ENCODE assay signal across 1 cellular context in the genomic region with DNA sequence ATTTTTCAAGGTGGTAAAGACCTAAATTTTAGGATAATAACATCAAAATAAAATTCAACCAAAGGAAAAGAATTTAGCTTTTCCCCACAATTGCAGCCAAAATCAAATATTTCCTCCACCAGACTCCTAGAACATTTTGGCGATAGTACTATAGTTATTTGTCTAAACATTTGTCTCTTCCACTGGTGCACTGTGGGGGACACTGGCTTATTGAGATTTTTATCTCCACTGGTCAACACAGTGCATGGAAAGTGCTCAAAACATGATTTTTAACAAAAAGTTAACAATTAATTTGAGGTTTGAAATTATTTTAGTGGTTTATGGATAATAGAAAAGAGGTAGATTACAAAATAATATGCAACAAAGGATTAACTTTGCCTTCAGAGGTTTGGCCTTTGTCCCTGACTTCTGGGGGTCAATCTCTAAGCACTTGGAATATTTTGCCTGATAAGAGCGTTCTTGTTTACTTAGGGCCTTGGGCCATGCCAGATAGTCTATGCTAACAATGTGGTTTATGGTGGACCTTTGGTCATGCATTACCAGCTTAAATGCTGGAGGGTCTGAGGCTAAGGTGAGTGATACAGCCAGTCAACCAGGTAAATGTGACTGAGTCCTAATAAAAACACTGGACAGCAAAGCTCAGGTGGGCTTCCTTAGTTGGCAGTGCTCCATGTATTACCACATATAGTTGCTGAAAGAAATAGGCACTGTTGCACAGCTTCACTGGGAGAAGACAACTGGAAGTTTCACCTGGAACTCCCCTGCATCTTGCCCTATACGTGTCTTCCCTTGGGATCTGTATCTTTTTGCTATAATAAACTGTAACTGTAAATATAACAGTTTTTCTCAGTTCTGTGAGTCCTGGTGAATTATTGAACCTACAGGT.
TF ChIP-seq lines count a peak whose summit lies in the region.

No MANE protein-coding gene starts in this region.

TF ChIP-seq in HepG2, 621 proteins besides CTCF, POLR2A, EP300 and RAD21 (continued from another document and continues in another):
- TF ChIP-seq, protein P1, sequence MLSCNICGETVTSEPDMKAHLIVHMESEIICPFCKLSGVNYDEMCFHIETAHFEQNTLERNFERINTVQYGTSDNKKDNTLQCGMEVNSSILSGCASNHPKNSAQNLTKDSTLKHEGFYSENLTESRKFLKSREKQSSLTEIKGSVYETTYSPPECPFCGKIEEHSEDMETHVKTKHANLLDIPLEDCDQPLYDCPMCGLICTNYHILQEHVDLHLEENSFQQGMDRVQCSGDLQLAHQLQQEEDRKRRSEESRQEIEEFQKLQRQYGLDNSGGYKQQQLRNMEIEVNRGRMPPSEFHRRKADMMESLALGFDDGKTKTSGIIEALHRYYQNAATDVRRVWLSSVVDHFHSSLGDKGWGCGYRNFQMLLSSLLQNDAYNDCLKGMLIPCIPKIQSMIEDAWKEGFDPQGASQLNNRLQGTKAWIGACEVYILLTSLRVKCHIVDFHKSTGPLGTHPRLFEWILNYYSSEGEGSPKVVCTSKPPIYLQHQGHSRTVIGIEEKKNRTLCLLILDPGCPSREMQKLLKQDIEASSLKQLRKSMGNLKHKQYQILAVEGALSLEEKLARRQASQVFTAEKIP (CRISPR knock-in tag; IDR thresholded peaks at IDR 0.05; ENCODE audit: borderline replicate concordance), result no peak
- TF ChIP-seq MYNN (CRISPR knock-in tag; IDR thresholded peaks at IDR 0.05; ENCODE audit: low read depth) (no peak), REL (CRISPR knock-in tag; conservative IDR thresholded peaks at IDR 0.05) (no peak), ZNF792 (CRISPR knock-in tag; IDR thresholded peaks at IDR 0.05) (0 out of 2 replicates have a peak, but pooled peaks have one; percentile 37), ZNF350 (CRISPR knock-in tag; IDR thresholded peaks at IDR 0.05; ENCODE audit: borderline replicate concordance, low read depth) (no peak), NFE2L2 (IDR thresholded peaks at IDR 0.05; ENCODE audit: low read length) (no peak), ZNF781 (CRISPR knock-in tag; IDR thresholded peaks at IDR 0.05; ENCODE audit: borderline replicate concordance, not compliant biosample characterization) (no peak), ZNF263 (CRISPR knock-in tag; IDR thresholded peaks at IDR 0.05) (no peak), PLRG1 (conservative IDR thresholded peaks at IDR 0.05) (no peak), HNRNPLL (IDR thresholded peaks at IDR 0.05; ENCODE audit: low read depth, low read length, poor library complexity, severe bottlenecking) (no peak), POLR2G (IDR thresholded peaks at IDR 0.05; ENCODE audit: low read depth, low read length) (no peak), HOXA7 (CRISPR knock-in tag; IDR thresholded peaks at IDR 0.05) (no peak), RXRA (CRISPR knock-in tag; IDR thresholded peaks at IDR 0.05) (peak; percentile 59; the same call in 1 of the 2 replicates), ATF3 (CRISPR knock-in tag; IDR thresholded peaks at IDR 0.05) (peak; percentile 30; the same call in 1 of the 2 replicates), SOX13 (IDR thresholded peaks at IDR 0.05) (no peak), SOX13 (CRISPR knock-in tag; conservative IDR thresholded peaks at IDR 0.05 in 1 of 2, IDR thresholded peaks at IDR 0.05 in 1 of 2) (peak in 1 of 2 experiments; percentile 93; a peak in 2 of 4 replicates), PITX1 (CRISPR knock-in tag; IDR thresholded peaks at IDR 0.05) (peak; percentile 97), ZNF713 (CRISPR knock-in tag; IDR thresholded peaks at IDR 0.05) (no peak), HBP1 (CRISPR knock-in tag; IDR thresholded peaks at IDR 0.05; ENCODE audit: low read depth) (no peak), SOX6 (IDR thresholded peaks at IDR 0.05) (no peak), SOX6 (CRISPR knock-in tag; IDR thresholded peaks at IDR 0.05) (peak; percentile 91), IRF2 (CRISPR knock-in tag; IDR thresholded peaks at IDR 0.05) (0 out of 2 replicates have a peak, but pooled peaks have one; percentile 22), MTF1 (CRISPR knock-in tag; IDR thresholded peaks at IDR 0.05) (no peak), SIN3B (IDR thresholded peaks at IDR 0.05; ENCODE audit: low read length) (no peak), ETV6 (CRISPR knock-in tag; conservative IDR thresholded peaks at IDR 0.05) (no peak), ZSCAN29 (CRISPR knock-in tag; conservative IDR thresholded peaks at IDR 0.05) (peak; percentile 82; the same call in 1 of the 2 replicates), NCOA2 (CRISPR knock-in tag; IDR thresholded peaks at IDR 0.05) (peak; percentile 82), MXD4 (CRISPR knock-in tag; IDR thresholded peaks at IDR 0.05) (0 out of 2 replicates have a peak, but pooled peaks have one; percentile 25), NRL (CRISPR knock-in tag; IDR thresholded peaks at IDR 0.05; ENCODE audit: borderline replicate concordance) (no peak), NFYB (CRISPR knock-in tag; IDR thresholded peaks at IDR 0.05) (no peak), RFX3 (CRISPR knock-in tag; IDR thresholded peaks at IDR 0.05) (no peak), ZBTB20 (CRISPR knock-in tag; IDR thresholded peaks at IDR 0.05; ENCODE audit: borderline replicate concordance, low read depth) (peak; percentile 37; the same call in 1 of the 2 replicates), ZNF543 (CRISPR knock-in tag; IDR thresholded peaks at IDR 0.05) (0 out of 2 replicates have a peak, but pooled peaks have one; percentile 34), NFRKB (IDR thresholded peaks at IDR 0.05) (no peak), ZNF160 (CRISPR knock-in tag; IDR thresholded peaks at IDR 0.05) (no peak), ATF7-NPFF (CRISPR knock-in tag; IDR thresholded peaks at IDR 0.05; ENCODE audit: low read depth) (no peak), BCL6 (CRISPR knock-in tag; IDR thresholded peaks at IDR 0.05) (peak; percentile 65; the same call in 1 of the 2 replicates)
- TF ChIP-seq, protein P2, sequence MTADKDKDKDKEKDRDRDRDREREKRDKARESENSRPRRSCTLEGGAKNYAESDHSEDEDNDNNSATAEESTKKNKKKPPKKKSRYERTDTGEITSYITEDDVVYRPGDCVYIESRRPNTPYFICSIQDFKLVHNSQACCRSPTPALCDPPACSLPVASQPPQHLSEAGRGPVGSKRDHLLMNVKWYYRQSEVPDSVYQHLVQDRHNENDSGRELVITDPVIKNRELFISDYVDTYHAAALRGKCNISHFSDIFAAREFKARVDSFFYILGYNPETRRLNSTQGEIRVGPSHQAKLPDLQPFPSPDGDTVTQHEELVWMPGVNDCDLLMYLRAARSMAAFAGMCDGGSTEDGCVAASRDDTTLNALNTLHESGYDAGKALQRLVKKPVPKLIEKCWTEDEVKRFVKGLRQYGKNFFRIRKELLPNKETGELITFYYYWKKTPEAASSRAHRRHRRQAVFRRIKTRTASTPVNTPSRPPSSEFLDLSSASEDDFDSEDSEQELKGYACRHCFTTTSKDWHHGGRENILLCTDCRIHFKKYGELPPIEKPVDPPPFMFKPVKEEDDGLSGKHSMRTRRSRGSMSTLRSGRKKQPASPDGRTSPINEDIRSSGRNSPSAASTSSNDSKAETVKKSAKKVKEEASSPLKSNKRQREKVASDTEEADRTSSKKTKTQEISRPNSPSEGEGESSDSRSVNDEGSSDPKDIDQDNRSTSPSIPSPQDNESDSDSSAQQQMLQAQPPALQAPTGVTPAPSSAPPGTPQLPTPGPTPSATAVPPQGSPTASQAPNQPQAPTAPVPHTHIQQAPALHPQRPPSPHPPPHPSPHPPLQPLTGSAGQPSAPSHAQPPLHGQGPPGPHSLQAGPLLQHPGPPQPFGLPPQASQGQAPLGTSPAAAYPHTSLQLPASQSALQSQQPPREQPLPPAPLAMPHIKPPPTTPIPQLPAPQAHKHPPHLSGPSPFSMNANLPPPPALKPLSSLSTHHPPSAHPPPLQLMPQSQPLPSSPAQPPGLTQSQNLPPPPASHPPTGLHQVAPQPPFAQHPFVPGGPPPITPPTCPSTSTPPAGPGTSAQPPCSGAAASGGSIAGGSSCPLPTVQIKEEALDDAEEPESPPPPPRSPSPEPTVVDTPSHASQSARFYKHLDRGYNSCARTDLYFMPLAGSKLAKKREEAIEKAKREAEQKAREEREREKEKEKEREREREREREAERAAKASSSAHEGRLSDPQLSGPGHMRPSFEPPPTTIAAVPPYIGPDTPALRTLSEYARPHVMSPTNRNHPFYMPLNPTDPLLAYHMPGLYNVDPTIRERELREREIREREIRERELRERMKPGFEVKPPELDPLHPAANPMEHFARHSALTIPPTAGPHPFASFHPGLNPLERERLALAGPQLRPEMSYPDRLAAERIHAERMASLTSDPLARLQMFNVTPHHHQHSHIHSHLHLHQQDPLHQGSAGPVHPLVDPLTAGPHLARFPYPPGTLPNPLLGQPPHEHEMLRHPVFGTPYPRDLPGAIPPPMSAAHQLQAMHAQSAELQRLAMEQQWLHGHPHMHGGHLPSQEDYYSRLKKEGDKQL (CRISPR knock-in tag; IDR thresholded peaks at IDR 0.05; ENCODE audit: low read depth), result peak; percentile 81
- TF ChIP-seq, protein P3, sequence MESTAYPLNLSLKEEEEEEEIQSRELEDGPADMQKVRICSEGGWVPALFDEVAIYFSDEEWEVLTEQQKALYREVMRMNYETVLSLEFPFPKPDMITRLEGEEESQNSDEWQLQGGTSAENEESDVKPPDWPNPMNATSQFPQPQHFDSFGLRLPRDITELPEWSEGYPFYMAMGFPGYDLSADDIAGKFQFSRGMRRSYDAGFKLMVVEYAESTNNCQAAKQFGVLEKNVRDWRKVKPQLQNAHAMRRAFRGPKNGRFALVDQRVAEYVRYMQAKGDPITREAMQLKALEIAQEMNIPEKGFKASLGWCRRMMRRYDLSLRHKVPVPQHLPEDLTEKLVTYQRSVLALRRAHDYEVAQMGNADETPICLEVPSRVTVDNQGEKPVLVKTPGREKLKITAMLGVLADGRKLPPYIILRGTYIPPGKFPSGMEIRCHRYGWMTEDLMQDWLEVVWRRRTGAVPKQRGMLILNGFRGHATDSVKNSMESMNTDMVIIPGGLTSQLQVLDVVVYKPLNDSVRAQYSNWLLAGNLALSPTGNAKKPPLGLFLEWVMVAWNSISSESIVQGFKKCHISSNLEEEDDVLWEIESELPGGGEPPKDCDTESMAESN (CRISPR knock-in tag; conservative IDR thresholded peaks at IDR 0.05), result no peak
- TF ChIP-seq, protein P4, sequence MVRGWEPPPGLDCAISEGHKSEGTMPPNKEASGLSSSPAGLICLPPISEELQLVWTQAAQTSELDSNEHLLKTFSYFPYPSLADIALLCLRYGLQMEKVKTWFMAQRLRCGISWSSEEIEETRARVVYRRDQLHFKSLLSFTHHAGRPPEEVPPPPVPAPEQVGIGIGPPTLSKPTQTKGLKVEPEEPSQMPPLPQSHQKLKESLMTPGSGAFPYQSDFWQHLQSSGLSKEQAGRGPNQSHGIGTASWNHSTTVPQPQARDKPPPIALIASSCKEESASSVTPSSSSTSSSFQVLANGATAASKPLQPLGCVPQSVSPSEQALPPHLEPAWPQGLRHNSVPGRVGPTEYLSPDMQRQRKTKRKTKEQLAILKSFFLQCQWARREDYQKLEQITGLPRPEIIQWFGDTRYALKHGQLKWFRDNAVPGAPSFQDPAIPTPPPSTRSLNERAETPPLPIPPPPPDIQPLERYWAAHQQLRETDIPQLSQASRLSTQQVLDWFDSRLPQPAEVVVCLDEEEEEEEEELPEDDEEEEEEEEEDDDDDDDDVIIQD (CRISPR knock-in tag; IDR thresholded peaks at IDR 0.05; ENCODE audit: low read depth), result peak; percentile 54; the same call in 1 of the 2 replicates
- TF ChIP-seq, protein P5, sequence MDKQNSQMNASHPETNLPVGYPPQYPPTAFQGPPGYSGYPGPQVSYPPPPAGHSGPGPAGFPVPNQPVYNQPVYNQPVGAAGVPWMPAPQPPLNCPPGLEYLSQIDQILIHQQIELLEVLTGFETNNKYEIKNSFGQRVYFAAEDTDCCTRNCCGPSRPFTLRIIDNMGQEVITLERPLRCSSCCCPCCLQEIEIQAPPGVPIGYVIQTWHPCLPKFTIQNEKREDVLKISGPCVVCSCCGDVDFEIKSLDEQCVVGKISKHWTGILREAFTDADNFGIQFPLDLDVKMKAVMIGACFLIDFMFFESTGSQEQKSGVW (CRISPR knock-in tag; IDR thresholded peaks at IDR 0.05; ENCODE audit: borderline replicate concordance), result no peak
- TF ChIP-seq, protein P6, sequence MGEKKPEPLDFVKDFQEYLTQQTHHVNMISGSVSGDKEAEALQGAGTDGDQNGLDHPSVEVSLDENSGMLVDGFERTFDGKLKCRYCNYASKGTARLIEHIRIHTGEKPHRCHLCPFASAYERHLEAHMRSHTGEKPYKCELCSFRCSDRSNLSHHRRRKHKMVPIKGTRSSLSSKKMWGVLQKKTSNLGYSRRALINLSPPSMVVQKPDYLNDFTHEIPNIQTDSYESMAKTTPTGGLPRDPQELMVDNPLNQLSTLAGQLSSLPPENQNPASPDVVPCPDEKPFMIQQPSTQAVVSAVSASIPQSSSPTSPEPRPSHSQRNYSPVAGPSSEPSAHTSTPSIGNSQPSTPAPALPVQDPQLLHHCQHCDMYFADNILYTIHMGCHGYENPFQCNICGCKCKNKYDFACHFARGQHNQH (CRISPR knock-in tag; IDR thresholded peaks at IDR 0.05), result no peak
- TF ChIP-seq, protein P7, sequence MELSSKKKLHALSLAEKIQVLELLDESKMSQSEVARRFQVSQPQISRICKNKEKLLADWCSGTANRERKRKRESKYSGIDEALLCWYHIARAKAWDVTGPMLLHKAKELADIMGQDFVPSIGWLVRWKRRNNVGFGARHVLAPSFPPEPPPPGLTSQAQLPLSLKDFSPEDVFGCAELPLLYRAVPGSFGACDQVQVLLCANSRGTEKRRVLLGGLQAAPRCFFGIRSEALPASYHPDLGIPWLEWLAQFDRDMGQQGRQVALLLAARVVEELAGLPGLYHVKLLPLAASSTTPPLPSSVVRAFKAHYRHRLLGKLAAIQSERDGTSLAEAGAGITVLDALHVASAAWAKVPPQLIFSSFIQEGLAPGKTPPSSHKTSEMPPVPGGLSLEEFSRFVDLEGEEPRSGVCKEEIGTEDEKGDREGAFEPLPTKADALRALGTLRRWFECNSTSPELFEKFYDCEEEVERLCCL (CRISPR knock-in tag; IDR thresholded peaks at IDR 0.05; ENCODE audit: borderline replicate concordance), result 0 out of 2 replicates have a peak, but pooled peaks have one; percentile 46
- TF ChIP-seq, protein P8, sequence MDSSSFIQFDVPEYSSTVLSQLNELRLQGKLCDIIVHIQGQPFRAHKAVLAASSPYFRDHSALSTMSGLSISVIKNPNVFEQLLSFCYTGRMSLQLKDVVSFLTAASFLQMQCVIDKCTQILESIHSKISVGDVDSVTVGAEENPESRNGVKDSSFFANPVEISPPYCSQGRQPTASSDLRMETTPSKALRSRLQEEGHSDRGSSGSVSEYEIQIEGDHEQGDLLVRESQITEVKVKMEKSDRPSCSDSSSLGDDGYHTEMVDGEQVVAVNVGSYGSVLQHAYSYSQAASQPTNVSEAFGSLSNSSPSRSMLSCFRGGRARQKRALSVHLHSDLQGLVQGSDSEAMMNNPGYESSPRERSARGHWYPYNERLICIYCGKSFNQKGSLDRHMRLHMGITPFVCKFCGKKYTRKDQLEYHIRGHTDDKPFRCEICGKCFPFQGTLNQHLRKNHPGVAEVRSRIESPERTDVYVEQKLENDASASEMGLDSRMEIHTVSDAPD (CRISPR knock-in tag; IDR thresholded peaks at IDR 0.05), result peak; percentile 95
